Comparison of ENCODE assay signal across 8 cellular contexts in genomic region chr5:136133416-136134383, GRCh38. TPM values are rescaled to one million over a fixed set of nuclear protein-coding genes. Genes with fewer than 3 reads are reported as not detected.
DNase-seq lines count a peak whose midpoint lies in the region; ATAC-seq and TF ChIP-seq lines count a peak whose summit lies in the region.

No MANE protein-coding gene starts in this region.

- H3K27ac ChIP-seq in esophagus muscularis mucosa (replicated peaks in 1 of 4) (peak overlapping the region; percentile 98), upper lobe of left lung (peak overlapping the region; percentile 92 to 98 (median 96))

- H3K27me3 ChIP-seq in MG63 (no peaks in the 10 kb centered on the region), esophagus muscularis mucosa (no peaks in the 10 kb centered on the region), upper lobe of left lung (no peaks in the 10 kb centered on the region)

- POLR2A ChIA-PET in activated B cell treated with CpG ODN at 0.5 μM for 24 hours (lab: Charles Lee), result no interaction called here

- peaks cover 34% of the 10 kb centered on the region for H3K4me1 Mint-ChIP-seq in activated B cell treated with CpG ODN at 0.5 μM for 24 hours

- H3K4me3 ChIP-seq in MG63, result peak overlapping the region; percentile 91
- H3K4me3 ChIP-seq in esophagus muscularis mucosa, result peak overlapping the region; percentile 80 to 92 (median 88)
- peak overlapping the region; percentile 60 for H3K4me3 ChIP-seq in mucosa of descending colon
- peak overlapping the region; percentile 62 to 93 (median 83) for H3K4me3 ChIP-seq in upper lobe of left lung

- WGBS in esophagus muscularis mucosa, result 1% methylated on average over 25 of the region's 25 CpGs
- 1 to 2% methylated on average over 25 of the region's 25 CpGs for WGBS in upper lobe of left lung, 2 donors

- H3K9me3 ChIP-seq in MG63, result no peaks in the 10 kb centered on the region
- no peaks in the 10 kb centered on the region for H3K9me3 ChIP-seq in esophagus muscularis mucosa
- no peaks in the 10 kb centered on the region for H3K9me3 ChIP-seq in mucosa of descending colon
- H3K9me3 ChIP-seq in upper lobe of left lung, result no peaks in the 10 kb centered on the region

- CTCF ChIA-PET in activated B cell treated with CpG ODN at 0.5 μM for 24 hours (lab: Charles Lee), result no interaction called here

- H3K36me3 ChIP-seq in MG63, result peaks cover 11% of the 10 kb centered on the region
- H3K36me3 ChIP-seq in esophagus muscularis mucosa, result no peaks in the 10 kb centered on the region
- no peaks in the 10 kb centered on the region for H3K36me3 ChIP-seq in mucosa of descending colon (ENCODE audit: low read depth)
- no peaks in the 10 kb centered on the region for H3K36me3 ChIP-seq in upper lobe of left lung

- peak overlapping the region; percentile 96 for H3K4me3 Mint-ChIP-seq in activated B cell treated with CpG ODN at 0.5 μM for 24 hours

- ATAC-seq in GM21526 (IDR thresholded peaks at IDR 0.05; ENCODE audit: low FRiP score, unreplicated experiment) (peak; percentile 22), activated B cell treated with CpG ODN at 0.5 μM for 24 hours (ENCODE audit: low read depth) (no peak), mucosa of descending colon (peak; percentile 27), upper lobe of left lung (ENCODE audit: low FRiP score in 2 of 2) (peak; percentile 47 to 72), HG03442 (IDR thresholded peaks at IDR 0.05; ENCODE audit: unreplicated experiment) (no peak)

- DNase-seq in DMS53 (lab: John Stamatoyannopoulos, UW) (peak; percentile 74), MG63 (peak; percentile 59), activated B cell treated with CpG ODN at 0.5 μM for 24 hours (no peak), esophagus muscularis mucosa (ENCODE audit: extremely low spot score) (no peak), mucosa of descending colon (peak in 2 of 3 donors; percentile 55 to 74), upper lobe of left lung (peak in 1 of 2 donors; percentile 60)

- H3K27me3 Mint-ChIP-seq in activated B cell treated with CpG ODN at 0.5 μM for 24 hours, result peaks cover 5% of the 10 kb centered on the region

- H3K4me1 ChIP-seq in esophagus muscularis mucosa (peaks cover 34 to 56% (median 55%) of the 10 kb centered on the region in 4 donors), mucosa of descending colon (ENCODE audit: low read depth) (peaks cover 20% of the 10 kb centered on the region), upper lobe of left lung (peaks cover 21 to 43% (median 29%) of the 10 kb centered on the region in 4 donors)

- TF ChIP-seq EP300 in esophagus muscularis mucosa (IDR thresholded peaks at IDR 0.05) (no peak), upper lobe of left lung (IDR thresholded peaks at IDR 0.05) (no peak)

- peaks cover 7% of the 10 kb centered on the region for H3K36me3 Mint-ChIP-seq in activated B cell treated with CpG ODN at 0.5 μM for 24 hours (ENCODE audit: low read depth)

- no peaks in the 10 kb centered on the region for H3K9me3 Mint-ChIP-seq in activated B cell treated with CpG ODN at 0.5 μM for 24 hours

- peak overlapping the region; percentile 80 for H3K27ac Mint-ChIP-seq in activated B cell treated with CpG ODN at 0.5 μM for 24 hours

- intact Hi-C loops in activated B cell treated with CpG ODN at 0.5 μM for 24 hours (cut with micrococcal nuclease) (loop anchor here (2.0 kb wide), 1 partner anchor 53 kb away; no protein-coding TSS in a partner anchor), esophagus muscularis mucosa (cut with DNase I) (loop anchor here (5.0 kb wide), 1 partner anchor 46 kb away; no protein-coding TSS in a partner anchor), mucosa of descending colon (cut with DNase I, micrococcal nuclease) (no loop called here)

- TF ChIP-seq POLR2A in esophagus muscularis mucosa (IDR thresholded peaks at IDR 0.05; ENCODE audit: low read depth) (no peak), upper lobe of left lung (IDR thresholded peaks at IDR 0.05) (no peak)

- TF ChIP-seq CTCF in activated B cell treated with CpG ODN at 0.5 μM for 24 hours (IDR thresholded peaks at IDR 0.05) (no peak), esophagus muscularis mucosa (IDR thresholded peaks at IDR 0.05) (no peak), mucosa of descending colon (IDR thresholded peaks at IDR 0.05) (no peak), upper lobe of left lung (IDR thresholded peaks at IDR 0.05) (no peak)

RNA-seq across cellular contexts. Expression of gene SMAD5, which starts 1.1 kb away (rescaled TPM):
- 46.4 and 78.3 TPM in 2 replicates for total RNA-seq in MG63 (2014; rRNA removed; shearing (Covaris generic); ENCODE audit: low replicate concordance)
- total RNA-seq in activated B cell treated with CpG ODN at 0.5 μM for 24 hours (28.4 and 30.4 TPM in 2 replicates), esophagus muscularis mucosa (10 to 100 TPM; 42.4 to 47.9 (median 46.3) TPM), mucosa of descending colon (10 to 100 TPM; 39.7 to 79.8 (median 42.0) TPM), upper lobe of left lung (10 to 100 TPM; 14.6 to 54.3 (median 45.1) TPM)

RNA-seq across cellular contexts. Expression of gene SMIM32, which starts 59.3 kb away (rescaled TPM):
- 0.26 TPM in 1 of 2 replicates, not detected in the other for total RNA-seq in MG63 (2014; rRNA removed; shearing (Covaris generic); ENCODE audit: low replicate concordance)
- total RNA-seq in activated B cell treated with CpG ODN at 0.5 μM for 24 hours (not detected in 2 replicates), esophagus muscularis mucosa (not detected), mucosa of descending colon (10 to 100 TPM in 1 of 3 donors, 1 to 10 TPM in 2; 1.3 to 14.4 (median 7.9) TPM), upper lobe of left lung (not detected)

Comparison
In these comparisons a context has a peak if more than half of its experiments do, and no peak if none do; other contexts are left out.
1. DNase-seq: peak in DMS53 (single experiment), MG63 (single experiment) and mucosa of descending colon (2 of 3); none in activated B cell treated with CpG ODN at 0.5 μM for 24 hours (single experiment) and esophagus muscularis mucosa (single experiment).
2. ATAC-seq: peak in GM21526 (single experiment), mucosa of descending colon (single experiment) and upper lobe of left lung (2 of 2); none in activated B cell treated with CpG ODN at 0.5 μM for 24 hours (single experiment) and HG03442 (single experiment).
3. intact Hi-C loops: an anchor here in activated B cell treated with CpG ODN at 0.5 μM for 24 hours (2.0 kb wide) and esophagus muscularis mucosa (5.0 kb wide); none called in mucosa of descending colon.
4. Peak in every context shown above with its lines, with median percentiles within 50 percentile points of each other: H3K4me3 ChIP-seq.